In genomic region chr1:208934933-208935332, GRCh38 we compare ENCODE assay signal across 25 cellular contexts.
"Had no signal": no experiment of that assay in that cellular context is flagged by ENCODE, and none has a peak within 500 bp of the region (broad histone marks: within the 10 kb centered on the region; RNA-seq: fewer than 3 reads in every experiment).

No MANE protein-coding gene starts in this region.

- DNase-seq: cortex of kidney; effector CD4-positive, alpha-beta T cell; foreskin fibroblast; heart left ventricle; left cardiac atrium; mesendoderm; midbrain; naive thymus-derived CD4-positive, alpha-beta T cell; nephron progenitor cell; nucleus accumbens; stimulated activated CD4-positive, alpha-beta T cell treated with anti-CD3 and anti-CD28 coated beads, Interleukin-12 subunit alpha, Interleukin-12 subunit beta, amount 100 ng/mL, for 4 hours; stimulated activated CD4-positive, alpha-beta T cell treated with anti-CD3 and anti-CD28 coated beads, Interleukin-1b, Interleukin-23, amount 100 ng/mL, for 48 hours; stimulated activated CD4-positive, alpha-beta T cell treated with anti-CD3 and anti-CD28 coated beads, Interleukin-4, amount 100 ng/mL, for 1 hour; stimulated activated naive CD4-positive, alpha-beta T cell treated with Interleukin-2 at 50 U/mL for 16 hours; stomach; thyroid gland; trophoblast cell had no signal

- H3K4me1 ChIP-seq: gastroesophageal sphincter, left lung, prostate gland, right atrium auricular region, stomach, thyroid gland had no signal

- H3K27me3 ChIP-seq: gastroesophageal sphincter, heart left ventricle, hepatocyte, left lung, right atrium auricular region, stomach, thyroid gland had no signal

- H3K4me3 ChIP-seq: gastroesophageal sphincter, heart left ventricle, hepatocyte, left lung, prostate gland, right atrium auricular region, smooth muscle cell, stomach, thyroid gland had no signal

- H3K9me3 ChIP-seq: gastroesophageal sphincter, heart left ventricle, left lung, prostate gland, right atrium auricular region, stomach, thyroid gland had no signal

- H3K36me3 ChIP-seq: gastroesophageal sphincter, heart left ventricle, left lung, prostate gland, right atrium auricular region, stomach, thyroid gland had no signal

- H3K27ac ChIP-seq: gastroesophageal sphincter, heart left ventricle, hepatocyte, left lung, prostate gland, right atrium auricular region, stomach, thyroid gland had no signal

- ATAC-seq: gastroesophageal sphincter; heart left ventricle; left cardiac atrium; left lung; naive thymus-derived CD4-positive, alpha-beta T cell; sciatic nerve; stimulated activated effector memory CD8-positive, alpha-beta T cell treated with anti-CD3 and anti-CD28 coated beads, Interleukin-12 subunit alpha, Interleukin-12 subunit beta, amount 100 ng/mL, for 72 hours had no signal
